In the genomic region with DNA sequence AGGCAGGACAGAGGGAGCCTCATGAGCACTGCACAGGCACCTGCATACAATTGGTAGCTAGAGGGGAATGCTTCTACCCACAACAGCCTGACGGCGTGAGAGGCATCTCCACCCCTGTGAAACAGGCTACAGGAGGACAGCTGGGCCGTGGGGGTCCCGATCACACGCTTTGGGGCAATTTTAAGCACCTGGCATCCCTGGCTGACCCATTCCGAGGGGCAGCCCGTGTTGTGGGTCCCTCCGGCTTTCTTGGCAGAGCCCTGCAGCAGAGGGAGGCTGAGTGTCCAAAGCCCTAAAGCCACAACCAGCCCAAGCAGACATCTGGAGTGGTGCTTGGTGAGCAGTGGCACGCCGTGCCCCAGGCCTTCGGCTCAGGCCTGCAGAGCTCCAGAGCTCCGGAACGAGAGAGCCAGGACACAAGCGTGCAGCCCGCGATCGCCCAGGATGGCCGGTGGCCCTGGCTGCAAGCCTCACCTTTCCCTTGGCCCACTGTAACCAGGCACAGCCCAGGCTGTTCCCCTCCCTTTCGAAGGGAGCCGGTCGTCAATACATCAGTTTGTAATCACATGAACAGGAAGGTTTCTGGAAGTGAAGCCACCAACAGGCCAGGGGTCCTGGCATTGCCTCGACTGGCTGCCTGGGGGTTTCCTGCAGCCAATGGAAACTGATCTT, we compare ENCODE assay signal across 18 cellular contexts.
DNase-seq lines count a peak whose midpoint lies in the region; ATAC-seq, FAIRE-seq and TF ChIP-seq lines count a peak whose summit lies in the region.
"Had no signal": no experiment of that assay in that cellular context is flagged by ENCODE, and none has a peak within 500 bp of the region (broad histone marks: within the 10 kb centered on the region; RNA-seq: fewer than 3 reads in every experiment).

No MANE protein-coding gene starts in this region.

- in situ Hi-C loops in HepG2 (cut with HindIII; ENCODE audit: extremely low pct_ligation_motif_present, low pct_unique_long_range_greater_than_20kb) = no loop called here

- H3K36me3 ChIP-seq in right lobe of liver (no peaks in the 10 kb centered on the region), HepG2 (replicated peaks in 1 of 2; ENCODE audit: control insufficient read depth in 1 of 2, insufficient read depth in 2 of 2, low read length in 2 of 2) (no peaks in the 10 kb centered on the region), colonic mucosa (no peaks in the 10 kb centered on the region), psoas muscle (ENCODE audit: insufficient read depth in 1 of 2, low read depth in 1 of 2) (no peaks in the 10 kb centered on the region)

- H3K27ac ChIP-seq in right lobe of liver (no peak overlapping the region), HepG2 (ENCODE audit: extremely low read length, insufficient read depth, low read length) (no peak overlapping the region), colonic mucosa (no peak overlapping the region), psoas muscle (no peak overlapping the region)
- H3K27ac ChIP-seq: body of pancreas, hepatocyte, SK-N-MC, testis had no signal

- no peak for TF ChIP-seq RAD21 in HepG2 (CRISPR knock-in tag; IDR thresholded peaks at IDR 0.05)

- H3K4me1 ChIP-seq in right lobe of liver (no peaks in the 10 kb centered on the region), HepG2 (ENCODE audit: insufficient read depth, low read length) (no peaks in the 10 kb centered on the region), colonic mucosa (no peaks in the 10 kb centered on the region), psoas muscle (no peaks in the 10 kb centered on the region)
- H3K4me1 ChIP-seq: body of pancreas, testis had no signal

- TF ChIP-seq POLR2A in right lobe of liver (IDR thresholded peaks at IDR 0.05) (no peak), HepG2 (IDR thresholded peaks at IDR 0.05; ENCODE audit: insufficient read depth in 1 of 2, low read depth in 2 of 2, low read length in 2 of 2) (no peak)

- intact Hi-C loops in right lobe of liver (cut with DNase I) = no loop called here
- intact Hi-C loops in HepG2 (cut with micrococcal nuclease; ENCODE audit: unreplicated experiment) = no loop called here
- intact Hi-C loops in colonic mucosa (cut with DNase I) = no loop called here
- intact Hi-C loops in psoas muscle (cut with DNase I) = no loop called here

- no peaks in the 10 kb centered on the region for H3K9me3 ChIP-seq in right lobe of liver
- no peaks in the 10 kb centered on the region for H3K9me3 ChIP-seq in HepG2 (ENCODE audit: low read length)
- H3K9me3 ChIP-seq in colonic mucosa = no peaks in the 10 kb centered on the region
- no peaks in the 10 kb centered on the region for H3K9me3 ChIP-seq in psoas muscle
- H3K9me3 ChIP-seq: body of pancreas, testis had no signal

- DNase-seq in right lobe of liver (peak in 2 of 3 donors; percentile 37 to 46), HepG2 (ENCODE audit: low spot score) (no peak), colonic mucosa (peak; percentile 13), mucosa of gallbladder (ENCODE audit: low spot score) (peak; percentile 5), psoas muscle (no peak), GDM1 (lab: John Stamatoyannopoulos, UW) (no peak)
- DNase-seq in NK-92 treated with Interleukin-12 subunit alpha and Interleukin-12 subunit beta, amount 100 ng/mL, for 24 hours (lab: John Stamatoyannopoulos, UW) = no peak
- DNase-seq: DMS79, foreskin fibroblast, KBM-7, mesenchymal stem cell, NCI-H187 treated with DMSO at 0.1 percent for 48 hours, T1000 had no signal

- ATAC-seq in right lobe of liver (no peak), HepG2 (no peak; the same call in 2 of the 3 replicates), psoas muscle (no peak)
- ATAC-seq: body of pancreas had no signal

- no peaks in the 10 kb centered on the region; the same call in 1 of the 2 replicates for H4K20me1 ChIP-seq in HepG2 (ENCODE audit: insufficient read depth, low read length)

- H3K9ac ChIP-seq in HepG2 (ENCODE audit: insufficient read depth, low read depth, low read length) (no peak overlapping the region), colonic mucosa (ENCODE audit: low read depth in 2 of 2, low read length in 2 of 2) (no peak overlapping the region)

- no CpG with 5 or more reads among the region's 22 CpGs for WGBS in right lobe of liver (ENCODE audit: insufficient coverage, low coverage, low lambda C conversion rate, missing lambda C conversion rate)
- 21% methylated on average over 12 of the region's 22 CpGs for WGBS in HepG2 (ENCODE audit: low lambda C conversion rate)
- WGBS in psoas muscle, 3 donors = 56 to 63% (median 58%) methylated on average over 22 of the region's 22 CpGs

- no TSS peak for BruUV-seq in HepG2 (replicated peaks; lab: Mats Ljungman, UMichigan)

- H3K4me3 ChIP-seq in right lobe of liver (no peak overlapping the region), HepG2 (replicated peaks in 1 of 3; ENCODE audit: insufficient read depth in 1 of 3, low read depth in 2 of 3, low read length in 3 of 3) (no peak overlapping the region), colonic mucosa (no peak overlapping the region), psoas muscle (no peak overlapping the region)
- H3K4me3 ChIP-seq: body of pancreas, hepatocyte, SK-N-MC, testis had no signal

- no peak overlapping the region for H2AFZ ChIP-seq in HepG2 (ENCODE audit: low read length)
- H2AFZ ChIP-seq: hepatocyte had no signal

- CTCF ChIA-PET in HepG2 (lab: Yijun Ruan, JAX; ENCODE audit: low intra/inter-chr PET ratio, low total read pairs) = no interaction called here

- H3K4me2 ChIP-seq in HepG2 (ENCODE audit: low read depth, low read length) = no peak overlapping the region
- H3K4me2 ChIP-seq: hepatocyte had no signal

- no peak for TF ChIP-seq EP300 in HepG2 (IDR thresholded peaks at IDR 0.05; ENCODE audit: low read depth in 2 of 2, low read length in 2 of 2)
- TF ChIP-seq EP300 in HepG2 (CRISPR knock-in tag; IDR thresholded peaks at IDR 0.05; ENCODE audit: borderline replicate concordance) = no peak

- no peaks in the 10 kb centered on the region for H3K27me3 ChIP-seq in right lobe of liver
- H3K27me3 ChIP-seq in HepG2 (ENCODE audit: control insufficient read depth in 1 of 2, insufficient read depth in 2 of 2, low read length in 2 of 2) = peaks cover 17 to 62% of the 10 kb centered on the region in 2 experiments
- no peaks in the 10 kb centered on the region for H3K27me3 ChIP-seq in colonic mucosa
- H3K27me3 ChIP-seq in psoas muscle (ENCODE audit: insufficient read depth in 3 of 3, low read length in 2 of 3) = peaks cover 0 to 23% (median 0%) of the 10 kb centered on the region in 3 donors
- H3K27me3 ChIP-seq: body of pancreas, hepatocyte, testis had no signal

- H3K79me2 ChIP-seq in HepG2 (ENCODE audit: insufficient read depth, low read length) = no peaks in the 10 kb centered on the region
- H3K79me2 ChIP-seq: hepatocyte had no signal

- FAIRE-seq in HepG2 (lab: Jason Lieb, UNC) = no peak
- FAIRE-seq: islet of Langerhans had no signal

- TF ChIP-seq CTCF in right lobe of liver (IDR thresholded peaks at IDR 0.05) = no peak
- TF ChIP-seq CTCF in HepG2 (CRISPR knock-in tag; IDR thresholded peaks at IDR 0.05) = no peak
- TF ChIP-seq CTCF in colonic mucosa (IDR thresholded peaks at IDR 0.05) = no peak
- TF ChIP-seq CTCF in psoas muscle (IDR thresholded peaks at IDR 0.05) = no peak

- POLR2A ChIA-PET in HepG2 (lab: Yijun Ruan, JAX) = no interaction called here

TF ChIP-seq in HepG2, 621 proteins besides CTCF, POLR2A, EP300 and RAD21 (continues in another document):
- no peak for TF ChIP-seq SNAPC2 (CRISPR knock-in tag; IDR thresholded peaks at IDR 0.05)
- no peak for TF ChIP-seq TP53 (CRISPR knock-in tag; conservative IDR thresholded peaks at IDR 0.05)
- TF ChIP-seq SP140L (CRISPR knock-in tag; IDR thresholded peaks at IDR 0.05; ENCODE audit: borderline replicate concordance) = no peak
- TF ChIP-seq, protein P1, sequence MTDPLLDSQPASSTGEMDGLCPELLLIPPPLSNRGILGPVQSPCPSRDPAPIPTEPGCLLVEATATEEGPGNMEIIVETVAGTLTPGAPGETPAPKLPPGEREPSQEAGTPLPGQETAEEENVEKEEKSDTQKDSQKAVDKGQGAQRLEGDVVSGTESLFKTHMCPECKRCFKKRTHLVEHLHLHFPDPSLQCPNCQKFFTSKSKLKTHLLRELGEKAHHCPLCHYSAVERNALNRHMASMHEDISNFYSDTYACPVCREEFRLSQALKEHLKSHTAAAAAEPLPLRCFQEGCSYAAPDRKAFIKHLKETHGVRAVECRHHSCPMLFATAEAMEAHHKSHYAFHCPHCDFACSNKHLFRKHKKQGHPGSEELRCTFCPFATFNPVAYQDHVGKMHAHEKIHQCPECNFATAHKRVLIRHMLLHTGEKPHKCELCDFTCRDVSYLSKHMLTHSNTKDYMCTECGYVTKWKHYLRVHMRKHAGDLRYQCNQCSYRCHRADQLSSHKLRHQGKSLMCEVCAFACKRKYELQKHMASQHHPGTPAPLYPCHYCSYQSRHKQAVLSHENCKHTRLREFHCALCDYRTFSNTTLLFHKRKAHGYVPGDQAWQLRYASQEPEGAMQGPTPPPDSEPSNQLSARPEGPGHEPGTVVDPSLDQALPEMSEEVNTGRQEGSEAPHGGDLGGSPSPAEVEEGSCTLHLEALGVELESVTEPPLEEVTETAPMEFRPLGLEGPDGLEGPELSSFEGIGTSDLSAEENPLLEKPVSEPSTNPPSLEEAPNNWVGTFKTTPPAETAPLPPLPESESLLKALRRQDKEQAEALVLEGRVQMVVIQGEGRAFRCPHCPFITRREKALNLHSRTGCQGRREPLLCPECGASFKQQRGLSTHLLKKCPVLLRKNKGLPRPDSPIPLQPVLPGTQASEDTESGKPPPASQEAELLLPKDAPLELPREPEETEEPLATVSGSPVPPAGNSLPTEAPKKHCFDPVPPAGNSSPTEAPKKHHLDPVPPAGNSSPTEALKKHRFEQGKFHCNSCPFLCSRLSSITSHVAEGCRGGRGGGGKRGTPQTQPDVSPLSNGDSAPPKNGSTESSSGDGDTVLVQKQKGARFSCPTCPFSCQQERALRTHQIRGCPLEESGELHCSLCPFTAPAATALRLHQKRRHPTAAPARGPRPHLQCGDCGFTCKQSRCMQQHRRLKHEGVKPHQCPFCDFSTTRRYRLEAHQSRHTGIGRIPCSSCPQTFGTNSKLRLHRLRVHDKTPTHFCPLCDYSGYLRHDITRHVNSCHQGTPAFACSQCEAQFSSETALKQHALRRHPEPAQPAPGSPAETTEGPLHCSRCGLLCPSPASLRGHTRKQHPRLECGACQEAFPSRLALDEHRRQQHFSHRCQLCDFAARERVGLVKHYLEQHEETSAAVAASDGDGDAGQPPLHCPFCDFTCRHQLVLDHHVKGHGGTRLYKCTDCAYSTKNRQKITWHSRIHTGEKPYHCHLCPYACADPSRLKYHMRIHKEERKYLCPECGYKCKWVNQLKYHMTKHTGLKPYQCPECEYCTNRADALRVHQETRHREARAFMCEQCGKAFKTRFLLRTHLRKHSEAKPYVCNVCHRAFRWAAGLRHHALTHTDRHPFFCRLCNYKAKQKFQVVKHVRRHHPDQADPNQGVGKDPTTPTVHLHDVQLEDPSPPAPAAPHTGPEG (CRISPR knock-in tag; IDR thresholded peaks at IDR 0.05) = no peak
- TF ChIP-seq, protein P2, sequence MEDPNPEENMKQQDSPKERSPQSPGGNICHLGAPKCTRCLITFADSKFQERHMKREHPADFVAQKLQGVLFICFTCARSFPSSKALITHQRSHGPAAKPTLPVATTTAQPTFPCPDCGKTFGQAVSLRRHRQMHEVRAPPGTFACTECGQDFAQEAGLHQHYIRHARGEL (CRISPR knock-in tag; IDR thresholded peaks at IDR 0.05) = no peak
- no peak for TF ChIP-seq MAF1 (CRISPR knock-in tag; IDR thresholded peaks at IDR 0.05; ENCODE audit: borderline replicate concordance)

Comparison
In these comparisons a context has a peak if more than half of its experiments do, and no peak if none do; other contexts are left out.
1. DNase-seq: peak in right lobe of liver (2 of 3), colonic mucosa (single experiment) and mucosa of gallbladder (single experiment); none in HepG2 (single experiment), NK-92 treated with Interleukin-12 subunit alpha and Interleukin-12 subunit beta, amount 100 ng/mL, for 24 hours (single experiment), psoas muscle (0 of 2) and GDM1 (single experiment).